In genomic region chr18:31061945-31062344, GRCh38 we compare ENCODE assay signal across 25 cellular contexts. TPM values are rescaled to one million over a fixed set of nuclear protein-coding genes. Genes with fewer than 3 reads are reported as not detected.
A peak's percentile ranks its signal among the peaks of the same experiment; 100 is the strongest.
DNase-seq lines count a peak whose midpoint lies in the region; ATAC-seq, FAIRE-seq and TF ChIP-seq lines count a peak whose summit lies in the region.
"Had no signal": no experiment of that assay in that cellular context is flagged by ENCODE, and none has a peak within 500 bp of the region (broad histone marks: within the 10 kb centered on the region; RNA-seq: fewer than 3 reads in every experiment).

No MANE protein-coding gene starts in this region.

- H3K27me3 Mint-ChIP-seq in natural killer cell treated with Interleukin-12 subunit alpha and Interleukin-12 subunit beta and Interleukin-15 and Interleukin-18, amount 100 ng/mL, for 72 hours = no peaks in the 10 kb centered on the region
- H3K27me3 Mint-ChIP-seq: naive thymus-derived CD8-positive, alpha-beta T cell had no signal

- WGBS in testis, 2 donors = 57 to 68% methylated on average over 4 of the region's 4 CpGs

- intact Hi-C loops in testis (cut with DNase I; ENCODE audit: low total_unique reads) = no loop called here

- DNase-seq in GM12892 (ENCODE audit: insufficient read length) (no peak), keratinocyte (ENCODE audit: low read depth, low spot score) (no peak), superior temporal gyrus (ENCODE audit: extremely low spot score) (no peak), ureter (ENCODE audit: low spot score) (no peak), testis (no peak)
- DNase-seq in natural killer cell treated with Interleukin-12 subunit alpha and Interleukin-12 subunit beta and Interleukin-15 and Interleukin-18, amount 100 ng/mL, for 72 hours (ENCODE audit: low spot score) = no peak
- DNase-seq: activated CD4-positive, CD25-positive, alpha-beta regulatory T cell; activated CD8-positive, alpha-beta T cell treated with anti-CD3 and anti-CD28 coated beads, Interleukin-2, amount 10 ng/mL, durations not matched to agents 7 days and 5 days; activated naive CD4-positive, alpha-beta T cell treated with Interleukin-2 at 50 U/mL for 16 hours; activated T-cell treated with anti-CD3 and anti-CD28 coated beads, Interleukin-2, amount 50 U/mL, for 4 hours; aorta; DMS153; effector CD8-positive, alpha-beta T cell; GF-D8; naive thymus-derived CD8-positive, alpha-beta T cell; NCI-H146; NCI-H69; right cardiac atrium; T1000 had no signal

- H3K4me3 ChIP-seq in keratinocyte (ENCODE audit: control insufficient read depth in 2 of 3, extremely low read depth in 1 of 3, insufficient read depth in 2 of 3, low read depth in 1 of 3, low read length in 3 of 3) = no peak overlapping the region
- no peak overlapping the region for H3K4me3 ChIP-seq in testis
- H3K4me3 ChIP-seq: esophagus muscularis mucosa, GM23338 had no signal

- H3K4me1 ChIP-seq in keratinocyte (ENCODE audit: control insufficient read depth, extremely low read depth, insufficient read depth, low read length) (peaks cover 29% of the 10 kb centered on the region), testis (no peaks in the 10 kb centered on the region)
- H3K4me1 ChIP-seq: esophagus muscularis mucosa had no signal

- H3K36me3 Mint-ChIP-seq in natural killer cell treated with Interleukin-12 subunit alpha and Interleukin-12 subunit beta and Interleukin-15 and Interleukin-18, amount 100 ng/mL, for 72 hours = no peaks in the 10 kb centered on the region
- H3K36me3 Mint-ChIP-seq: naive thymus-derived CD8-positive, alpha-beta T cell had no signal

- TF ChIP-seq CTCF in keratinocyte (optimal IDR thresholded peaks at IDR 0.05 in 1 of 3, IDR thresholded peaks at IDR 0.05 in 1 of 3, conservative IDR thresholded peaks at IDR 0.05 in 1 of 3; ENCODE audit: extremely low read depth in 1 of 3, insufficient read depth in 2 of 3, low read length in 3 of 3) (no peak), testis (IDR thresholded peaks at IDR 0.05) (no peak)

- FAIRE-seq in GM12892 (lab: Jason Lieb, UNC) = peak; percentile 84
- FAIRE-seq in keratinocyte (lab: Jason Lieb, UNC) = peak; percentile 5

- no peaks in the 10 kb centered on the region for H3K36me3 ChIP-seq in keratinocyte (ENCODE audit: control insufficient read depth in 2 of 2, extremely low read depth in 1 of 2, insufficient read depth in 2 of 2, low read length in 2 of 2)
- H3K36me3 ChIP-seq in testis (ENCODE audit: low read depth, missing control alignments) = no peaks in the 10 kb centered on the region
- H3K36me3 ChIP-seq: esophagus muscularis mucosa had no signal

- no peaks in the 10 kb centered on the region for H3K9me1 ChIP-seq in keratinocyte (ENCODE audit: control insufficient read depth, extremely low read depth, insufficient read depth, low read length)

- no peak overlapping the region for H3K4me3 Mint-ChIP-seq in natural killer cell treated with Interleukin-12 subunit alpha and Interleukin-12 subunit beta and Interleukin-15 and Interleukin-18, amount 100 ng/mL, for 72 hours
- H3K4me3 Mint-ChIP-seq: activated CD8-positive, alpha-beta T cell treated with anti-CD3 and anti-CD28 coated beads, Interleukin-2, amount 10 ng/mL, durations not matched to agents 7 days and 5 days; activated T-cell treated with anti-CD3 and anti-CD28 coated beads, Interleukin-2, amount 50 U/mL, for 4 hours; GM23338; naive thymus-derived CD8-positive, alpha-beta T cell had no signal

- H3K27ac Mint-ChIP-seq in natural killer cell treated with Interleukin-12 subunit alpha and Interleukin-12 subunit beta and Interleukin-15 and Interleukin-18, amount 100 ng/mL, for 72 hours = no peak overlapping the region
- H3K27ac Mint-ChIP-seq: activated CD8-positive, alpha-beta T cell treated with anti-CD3 and anti-CD28 coated beads, Interleukin-2, amount 10 ng/mL, durations not matched to agents 7 days and 5 days; GM23338; naive thymus-derived CD8-positive, alpha-beta T cell had no signal

- no peaks in the 10 kb centered on the region for H3K27me3 ChIP-seq in keratinocyte (ENCODE audit: control insufficient read depth, extremely low read depth, insufficient read depth, low read length)
- no peaks in the 10 kb centered on the region for H3K27me3 ChIP-seq in testis
- H3K27me3 ChIP-seq: esophagus muscularis mucosa had no signal

- peaks cover 5% of the 10 kb centered on the region for H3K9me3 Mint-ChIP-seq in natural killer cell treated with Interleukin-12 subunit alpha and Interleukin-12 subunit beta and Interleukin-15 and Interleukin-18, amount 100 ng/mL, for 72 hours
- H3K9me3 Mint-ChIP-seq: GM23338 had no signal

- no peak overlapping the region for H2AFZ ChIP-seq in keratinocyte (ENCODE audit: control insufficient read depth, low read length)
- H2AFZ ChIP-seq: GM23338 had no signal

- TF ChIP-seq POLR2A in GM12892 (IDR thresholded peaks at IDR 0.05; ENCODE audit: low read depth, low read length) (no peak), testis (IDR thresholded peaks at IDR 0.05) (no peak)

- H3K4me1 Mint-ChIP-seq in natural killer cell treated with Interleukin-12 subunit alpha and Interleukin-12 subunit beta and Interleukin-15 and Interleukin-18, amount 100 ng/mL, for 72 hours (ENCODE audit: low read depth in 2 of 2) = no peaks in the 10 kb centered on the region
- H3K4me1 Mint-ChIP-seq: naive thymus-derived CD8-positive, alpha-beta T cell had no signal

- no peak overlapping the region for H3K4me2 ChIP-seq in keratinocyte (ENCODE audit: control insufficient read depth, extremely low read depth, insufficient read depth, low read depth, low read length)
- H3K4me2 ChIP-seq: GM23338 had no signal

- H4K20me1 ChIP-seq in keratinocyte (ENCODE audit: control insufficient read depth, extremely low read depth, insufficient read depth, low read length) = no peaks in the 10 kb centered on the region

- ATAC-seq in GM19463 (IDR thresholded peaks at IDR 0.05; ENCODE audit: unreplicated experiment) = peak; percentile 47
- peak; percentile 76 for ATAC-seq in HG03378 (IDR thresholded peaks at IDR 0.05; ENCODE audit: unreplicated experiment)
- no peak for ATAC-seq in natural killer cell treated with Interleukin-12 subunit alpha and Interleukin-12 subunit beta and Interleukin-15 and Interleukin-18, amount 100 ng/mL, for 72 hours
- ATAC-seq: activated CD8-positive, alpha-beta T cell treated with anti-CD3 and anti-CD28 coated beads, Interleukin-2, amount 10 ng/mL, durations not matched to agents 7 days and 5 days; activated T-cell treated with anti-CD3 and anti-CD28 coated beads, Interleukin-2, amount 50 U/mL, for 4 hours; GM23338; naive thymus-derived CD8-positive, alpha-beta T cell; right cardiac atrium had no signal

- dilution Hi-C loops in keratinocyte (cut with MboI; ENCODE audit: extremely low pct_ligation_motif_present, low sequenced_read_pairs) = no loop called here

- H3K9me3 ChIP-seq in keratinocyte (ENCODE audit: control insufficient read depth, low read depth, low read length) (no peaks in the 10 kb centered on the region), testis (no peaks in the 10 kb centered on the region)
- H3K9me3 ChIP-seq: esophagus muscularis mucosa had no signal

- H3K79me2 ChIP-seq in keratinocyte (ENCODE audit: control insufficient read depth, insufficient read depth, low read length) = no peaks in the 10 kb centered on the region

- no peak overlapping the region for H3K9ac ChIP-seq in keratinocyte (ENCODE audit: control insufficient read depth, extremely low read depth, insufficient read depth, low read length)

- no peak overlapping the region for H3K27ac ChIP-seq in keratinocyte (ENCODE audit: control insufficient read depth, insufficient read depth, low read length)
- no peak overlapping the region for H3K27ac ChIP-seq in testis
- H3K27ac ChIP-seq: C4-2B, esophagus muscularis mucosa had no signal

RNA-seq across cellular contexts. Expression of gene DSC3, which starts 19.4 kb away (rescaled TPM):
- polyA plus RNA-seq in GM12892 (2012; ENCODE audit: missing spikeins) = 0.47 TPM
- polyA plus RNA-seq in keratinocyte (92.5 to 116 TPM (median 103 TPM) in 3 replicates), testis (ENCODE audit: insufficient read depth, low read depth, low replicate concordance) (2.0 TPM)
- 133 TPM for polyA plus RNA-seq in keratinocyte (2011; ENCODE audit: low read depth)
- 37.2 and 55.2 TPM in 2 replicates for polyA plus RNA-seq in keratinocyte (2011; cell fraction: cytosol; rRNA removed)
- 229 and 268 TPM in 2 replicates for polyA plus RNA-seq in keratinocyte (2011; cell fraction: nucleus; rRNA removed)
- polyA plus RNA-seq in keratinocyte (2012; ENCODE audit: low replicate concordance) = 117 and 167 TPM in 2 replicates
- 35.2 to 208 TPM (median 137 TPM) in 3 replicates for polyA minus RNA-seq in keratinocyte
- 111 TPM for polyA minus RNA-seq in keratinocyte (2011; cell fraction: cytosol; rRNA and poly(A)+ RNA removed)
- 303 and 604 TPM in 2 replicates for polyA minus RNA-seq in keratinocyte (2011; cell fraction: nucleus; rRNA and poly(A)+ RNA removed)
- total RNA-seq in ureter (5.7 TPM), testis (under 1 TPM; 0.19 to 0.24 TPM)
- total RNA-seq in natural killer cell treated with Interleukin-12 subunit alpha and Interleukin-12 subunit beta and Interleukin-15 and Interleukin-18, amount 100 ng/mL, for 72 hours = not detected
- total RNA-seq: activated CD8-positive, alpha-beta T cell treated with anti-CD3 and anti-CD28 coated beads, Interleukin-2, amount 10 ng/mL, durations not matched to agents 7 days and 5 days; activated T-cell treated with anti-CD3 and anti-CD28 coated beads, Interleukin-2, amount 50 U/mL, for 4 hours; naive thymus-derived CD8-positive, alpha-beta T cell had no signal
- polyA plus RNA-seq: naive thymus-derived CD8-positive, alpha-beta T cell had no signal

RNA-seq across cellular contexts. Expression of gene DSC2, which starts 40.3 kb away (rescaled TPM):
- polyA plus RNA-seq in GM12892 (2012; ENCODE audit: missing spikeins) = 0.64 TPM
- polyA plus RNA-seq in keratinocyte = 32.1 to 48.6 TPM (median 37.1 TPM) in 3 replicates
- polyA plus RNA-seq in keratinocyte (2011; ENCODE audit: low read depth) = 218 TPM
- 11.5 and 24.5 TPM in 2 replicates for polyA plus RNA-seq in keratinocyte (2011; cell fraction: cytosol; rRNA removed)
- polyA plus RNA-seq in keratinocyte (2011; cell fraction: nucleus; rRNA removed) = 58.0 and 88.8 TPM in 2 replicates
- polyA plus RNA-seq in keratinocyte (2012; ENCODE audit: low replicate concordance) = 41.4 and 86.7 TPM in 2 replicates
- polyA minus RNA-seq in keratinocyte = 31.1 to 128 TPM (median 117 TPM) in 3 replicates
- polyA minus RNA-seq in keratinocyte (2011; cell fraction: cytosol; rRNA and poly(A)+ RNA removed) = 42.8 TPM
- polyA minus RNA-seq in keratinocyte (2011; cell fraction: nucleus; rRNA and poly(A)+ RNA removed) = 111 and 206 TPM in 2 replicates
- 5.1 TPM for total RNA-seq in ureter
- total RNA-seq in natural killer cell treated with Interleukin-12 subunit alpha and Interleukin-12 subunit beta and Interleukin-15 and Interleukin-18, amount 100 ng/mL, for 72 hours = not detected
- total RNA-seq in testis = 1 to 10 TPM; 1.2 TPM
- 2.7 TPM for polyA plus RNA-seq in testis (ENCODE audit: insufficient read depth, low read depth, low replicate concordance)
- total RNA-seq: activated CD8-positive, alpha-beta T cell treated with anti-CD3 and anti-CD28 coated beads, Interleukin-2, amount 10 ng/mL, durations not matched to agents 7 days and 5 days; naive thymus-derived CD8-positive, alpha-beta T cell had no signal
- polyA plus RNA-seq: AG04450; naive thymus-derived CD8-positive, alpha-beta T cell had no signal

Comparison
In these comparisons a context has a peak if more than half of its experiments do, and no peak if none do; other contexts are left out.
1. ATAC-seq: peak in GM19463 (single experiment) and HG03378 (single experiment); none in natural killer cell treated with Interleukin-12 subunit alpha and Interleukin-12 subunit beta and Interleukin-15 and Interleukin-18, amount 100 ng/mL, for 72 hours (0 of 2).